In the genomic region with DNA sequence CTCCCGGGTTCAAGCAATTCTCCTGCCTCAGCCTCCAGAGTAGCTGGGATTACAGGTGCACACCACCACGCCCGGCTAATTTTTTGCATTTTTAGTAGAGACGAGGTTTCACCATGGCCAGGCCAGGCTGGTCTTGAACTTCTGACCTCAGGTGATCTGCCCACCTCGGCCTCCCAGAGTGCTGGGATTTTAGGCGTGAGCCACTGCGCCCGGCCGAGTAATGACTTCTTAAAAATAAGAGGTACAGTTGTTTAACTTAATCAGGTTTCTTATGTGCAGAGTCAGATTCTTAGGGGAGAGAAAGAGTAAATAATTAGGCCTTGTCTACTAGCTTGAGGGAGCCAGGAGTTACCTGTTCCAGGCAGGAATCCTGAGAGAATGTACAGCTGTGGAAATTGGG, we compare ENCODE assay signal across 2 cellular contexts. TPM values are rescaled to one million over a fixed set of nuclear protein-coding genes. Genes with fewer than 3 reads are reported as not detected.
"Had no signal": no experiment of that assay in that cellular context is flagged by ENCODE, and none has a peak within 500 bp of the region (broad histone marks: within the 10 kb centered on the region; RNA-seq: fewer than 3 reads in every experiment).

No MANE protein-coding gene starts in this region.

RNA-seq across cellular contexts. Expression of gene ARHGAP9, which starts 34.6 kb away (rescaled TPM):
- total RNA-seq: dermis microvascular lymphatic vessel endothelial cell, renal cortical epithelial cell had no signal
